Comparison of ENCODE assay signal across 9 cellular contexts in the genomic region with DNA sequence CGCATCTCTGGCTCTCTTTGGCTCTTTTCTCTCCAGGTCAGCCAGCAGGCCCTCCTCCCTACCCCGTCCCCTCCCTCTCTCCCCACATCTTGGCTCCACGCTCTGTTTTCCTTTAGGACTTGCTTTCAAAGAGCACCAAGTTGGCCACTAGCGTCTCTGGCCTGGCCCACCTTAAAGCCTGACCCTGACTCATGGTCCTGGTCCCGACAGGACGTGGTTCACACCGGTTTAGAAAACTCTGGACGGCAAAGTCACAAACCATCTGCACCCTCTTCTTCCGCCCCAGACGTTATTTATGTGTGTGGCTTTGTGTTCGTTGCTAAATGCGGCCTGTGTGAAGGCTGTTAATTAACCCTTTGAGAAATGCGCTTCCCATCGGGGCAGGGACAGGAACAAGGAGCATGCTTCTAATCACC.
DNase-seq lines count a peak whose midpoint lies in the region; ATAC-seq, FAIRE-seq and TF ChIP-seq lines count a peak whose summit lies in the region.
"Had no signal": no experiment of that assay in that cellular context is flagged by ENCODE, and none has a peak within 500 bp of the region (broad histone marks: within the 10 kb centered on the region; RNA-seq: fewer than 3 reads in every experiment).

No MANE protein-coding gene starts in this region.

- H3K27ac ChIP-seq in small intestine (ENCODE audit: low read depth in 1 of 2, low read length in 1 of 2) = peak overlapping the region; percentile 13 to 72

- no peaks in the 10 kb centered on the region for H3K4me1 Mint-ChIP-seq in activated T-helper 1 cell treated with anti-CD3 and anti-CD28 coated beads, Interleukin-12 subunit alpha, Interleukin-12 subunit beta, Interleukin-2, Interleukin-4 antibody, amounts not matched to agents 30 ng/mL and 10 ng/mL and 1 ng/mL, durations not matched to agents 14 hours and 24 hours and 36 hours (ENCODE audit: low read depth)

- no peak overlapping the region for H3K27ac Mint-ChIP-seq in activated T-helper 1 cell treated with anti-CD3 and anti-CD28 coated beads, Interleukin-12 subunit alpha, Interleukin-12 subunit beta, Interleukin-2, Interleukin-4 antibody, amounts not matched to agents 30 ng/mL and 10 ng/mL and 1 ng/mL, durations not matched to agents 14 hours and 24 hours and 36 hours

- TF ChIP-seq POLR2A in lower leg skin (IDR thresholded peaks at IDR 0.05) = no peak

- peaks cover 12% of the 10 kb centered on the region for H3K27me3 Mint-ChIP-seq in activated T-helper 1 cell treated with anti-CD3 and anti-CD28 coated beads, Interleukin-12 subunit alpha, Interleukin-12 subunit beta, Interleukin-2, Interleukin-4 antibody, amounts not matched to agents 30 ng/mL and 10 ng/mL and 1 ng/mL, durations not matched to agents 14 hours and 24 hours and 36 hours (ENCODE audit: insufficient read depth)

- DNase-seq in KBM-7 (peak; percentile 94), astrocyte of the spinal cord (ENCODE audit: low read depth, low spot score) (peak; percentile 38), lower leg skin (ENCODE audit: low spot score in 2 of 2) (peak; percentile 82 to 93), small intestine (no peak)
- DNase-seq in activated T-helper 1 cell treated with anti-CD3 and anti-CD28 coated beads, Interleukin-12 subunit alpha, Interleukin-12 subunit beta, Interleukin-2, Interleukin-4 antibody, amounts not matched to agents 30 ng/mL and 10 ng/mL and 1 ng/mL, durations not matched to agents 14 hours and 24 hours and 36 hours (ENCODE audit: low spot score) = no peak
- DNase-seq in activated T-cell treated with anti-CD3 and anti-CD28 coated beads, Interleukin-2, amount 50 U/mL, for 1 hour = no peak
- no peak for DNase-seq in stimulated activated CD4-positive, alpha-beta T cell treated with anti-CD3 and anti-CD28 coated beads, Interleukin-1b, Interleukin-23, amount 100 ng/mL, for 48 hours
- DNase-seq: SHP77 treated with DMSO at 0.1 percent for 48 hours had no signal

- H3K4me3 ChIP-seq in astrocyte of the spinal cord (ENCODE audit: low read depth, low read length) = no peak overlapping the region
- no peak overlapping the region for H3K4me3 ChIP-seq in lower leg skin (ENCODE audit: low read depth, poor library complexity, severe bottlenecking)
- no peak overlapping the region for H3K4me3 ChIP-seq in small intestine (ENCODE audit: low read depth in 1 of 2, low read length in 2 of 2)

- intact Hi-C loops in lower leg skin (cut with DNase I; ENCODE audit: low total_unique reads) = no loop called here
- intact Hi-C loops in activated T-helper 1 cell treated with anti-CD3 and anti-CD28 coated beads, Interleukin-12 subunit alpha, Interleukin-12 subunit beta, Interleukin-2, Interleukin-4 antibody, amounts not matched to agents 30 ng/mL and 10 ng/mL and 1 ng/mL, durations not matched to agents 14 hours and 24 hours and 36 hours (cut with micrococcal nuclease) = no loop called here

- no peaks in the 10 kb centered on the region for H3K27me3 ChIP-seq in small intestine (ENCODE audit: control insufficient read depth in 2 of 2, insufficient read depth in 2 of 2, low read length in 2 of 2)

- ATAC-seq in HG03045 (IDR thresholded peaks at IDR 0.05; ENCODE audit: unreplicated experiment) = no peak

- TF ChIP-seq CTCF in astrocyte of the spinal cord (IDR thresholded peaks at IDR 0.05; ENCODE audit: low read depth, low read length) = no peak
- TF ChIP-seq CTCF in lower leg skin (IDR thresholded peaks at IDR 0.05) = no peak

- FAIRE-seq in small intestine (lab: Jason Lieb, UNC) = no peak

- no peaks in the 10 kb centered on the region for H3K9me3 ChIP-seq in small intestine (ENCODE audit: control insufficient read depth, low read depth)

- H3K4me1 ChIP-seq in small intestine (ENCODE audit: control insufficient read depth in 2 of 2, insufficient read depth in 1 of 2, low read depth in 1 of 2, low read length in 1 of 2) = peaks cover 0 to 10% of the 10 kb centered on the region in 2 donors

- 48 to 50% methylated on average over 14 of the region's 14 CpGs for WGBS in lower leg skin, 2 donors
- WGBS in small intestine, 3 donors = 43 to 79% (median 75%) methylated on average over 14 of the region's 14 CpGs

- H3K9me3 Mint-ChIP-seq in activated T-helper 1 cell treated with anti-CD3 and anti-CD28 coated beads, Interleukin-12 subunit alpha, Interleukin-12 subunit beta, Interleukin-2, Interleukin-4 antibody, amounts not matched to agents 30 ng/mL and 10 ng/mL and 1 ng/mL, durations not matched to agents 14 hours and 24 hours and 36 hours = no peaks in the 10 kb centered on the region

- in situ Hi-C loops in KBM-7 (cut with MboI; ENCODE audit: low pct_unique_long_range_greater_than_20kb, low sequenced_read_pairs) = no loop called here
- in situ Hi-C loops in astrocyte of the spinal cord (cut with HindIII; ENCODE audit: low sequenced_read_pairs) = no loop called here

- H3K36me3 ChIP-seq in small intestine (ENCODE audit: control insufficient read depth in 2 of 2, insufficient read depth in 2 of 2, low read length in 2 of 2) = no peaks in the 10 kb centered on the region

- H3K36me3 Mint-ChIP-seq in activated T-helper 1 cell treated with anti-CD3 and anti-CD28 coated beads, Interleukin-12 subunit alpha, Interleukin-12 subunit beta, Interleukin-2, Interleukin-4 antibody, amounts not matched to agents 30 ng/mL and 10 ng/mL and 1 ng/mL, durations not matched to agents 14 hours and 24 hours and 36 hours (ENCODE audit: low read depth) = no peaks in the 10 kb centered on the region

- H3K4me3 Mint-ChIP-seq in activated T-helper 1 cell treated with anti-CD3 and anti-CD28 coated beads, Interleukin-12 subunit alpha, Interleukin-12 subunit beta, Interleukin-2, Interleukin-4 antibody, amounts not matched to agents 30 ng/mL and 10 ng/mL and 1 ng/mL, durations not matched to agents 14 hours and 24 hours and 36 hours = no peak overlapping the region

Comparison
In these comparisons a context has a peak if more than half of its experiments do, and no peak if none do; other contexts are left out.
1. DNase-seq: peak in KBM-7 (single experiment), astrocyte of the spinal cord (single experiment) and lower leg skin (2 of 2); none in small intestine (single experiment), activated T-helper 1 cell treated with anti-CD3 and anti-CD28 coated beads, Interleukin-12 subunit alpha, Interleukin-12 subunit beta, Interleukin-2, Interleukin-4 antibody, amounts not matched to agents 30 ng/mL and 10 ng/mL and 1 ng/mL, durations not matched to agents 14 hours and 24 hours and 36 hours (single experiment), activated T-cell treated with anti-CD3 and anti-CD28 coated beads, Interleukin-2, amount 50 U/mL, for 1 hour (single experiment) and stimulated activated CD4-positive, alpha-beta T cell treated with anti-CD3 and anti-CD28 coated beads, Interleukin-1b, Interleukin-23, amount 100 ng/mL, for 48 hours (single experiment).